17 cellular contexts compared by ENCODE assay signal in genomic region chr6:128694303-128695009, GRCh38.
DNase-seq lines count a peak whose midpoint lies in the region; ATAC-seq and TF ChIP-seq lines count a peak whose summit lies in the region.
"Had no signal": no experiment of that assay in that cellular context is flagged by ENCODE, and none has a peak within 500 bp of the region (broad histone marks: within the 10 kb centered on the region; RNA-seq: fewer than 3 reads in every experiment).

No MANE protein-coding gene starts in this region.

- H3K27me3 ChIP-seq in mesenchymal stem cell (ENCODE audit: control insufficient read depth in 1 of 2, insufficient read depth in 1 of 2, low read length in 2 of 2), result no peaks in the 10 kb centered on the region
- H3K27me3 ChIP-seq: hepatocyte, pancreas had no signal

- H3K9me3 Mint-ChIP-seq in MCF 10A (ENCODE audit: unreplicated experiment), result no peaks in the 10 kb centered on the region
- H3K9me3 Mint-ChIP-seq: activated T-helper 2 cell treated with anti-CD3 and anti-CD28 coated beads, Interferon-gamma antibody, Interleukin-2, Interleukin-4, amounts not matched to agents 10 μg/mL and 5 μg/mL and 100 μg/mL, durations not matched to agents 14 hours and 24 hours and 36 hours; stimulated activated effector memory CD8-positive, alpha-beta T cell treated with anti-CD3 and anti-CD28 coated beads, Interleukin-12 subunit alpha, Interleukin-12 subunit beta, amount 100 ng/mL, for 72 hours had no signal

- no peak overlapping the region for H3K18ac ChIP-seq in mesenchymal stem cell (ENCODE audit: low read depth in 1 of 2, low read length in 2 of 2)

- no peak overlapping the region for H3K4me3 Mint-ChIP-seq in MCF 10A (ENCODE audit: unreplicated experiment)
- H3K4me3 Mint-ChIP-seq: brain; stimulated activated effector memory CD8-positive, alpha-beta T cell treated with anti-CD3 and anti-CD28 coated beads, Interleukin-12 subunit alpha, Interleukin-12 subunit beta, amount 100 ng/mL, for 72 hours had no signal

- no peak overlapping the region for H2AFZ ChIP-seq in mesenchymal stem cell (ENCODE audit: low read depth, low read length)
- H2AFZ ChIP-seq: hepatocyte had no signal

- H3K27me3 Mint-ChIP-seq in MCF 10A (ENCODE audit: insufficient read depth, unreplicated experiment), result no peaks in the 10 kb centered on the region

- H2BK12ac ChIP-seq in mesenchymal stem cell (ENCODE audit: low read length in 2 of 2), result no peak overlapping the region

- CTCF ChIA-PET in MCF 10A (lab: Yijun Ruan, JAX), result interaction anchor here (0.6 to 0.7 kb wide), 2 partner anchors 165 to 609 kb away, joined by 3 to 4 read pairs; no protein-coding TSS in a partner anchor

- no peak overlapping the region for H3K23ac ChIP-seq in mesenchymal stem cell (ENCODE audit: low read length in 2 of 2)

- H3K27ac ChIP-seq in mesenchymal stem cell (ENCODE audit: low read length, poor library complexity, severe bottlenecking), result no peak overlapping the region
- H3K27ac ChIP-seq: hepatocyte, pancreas had no signal

- H3K36me3 ChIP-seq in mesenchymal stem cell (ENCODE audit: control insufficient read depth in 1 of 2, insufficient read depth in 2 of 2, low read depth in 1 of 2, low read length in 2 of 2), result no peaks in the 10 kb centered on the region
- H3K36me3 ChIP-seq: pancreas had no signal

- H3K4me3 ChIP-seq in mesenchymal stem cell (ENCODE audit: insufficient read depth in 1 of 2, low read depth in 1 of 2, low read length in 2 of 2), result no peak overlapping the region
- H3K4me3 ChIP-seq: hepatocyte, pancreas had no signal

- no peak overlapping the region for H3K9ac ChIP-seq in mesenchymal stem cell (ENCODE audit: low read length)

- H3K4ac ChIP-seq in mesenchymal stem cell (ENCODE audit: low read depth in 1 of 2, low read length in 2 of 2), result no peak overlapping the region

- BruUV-seq in MCF 10A (replicated peaks; lab: Mats Ljungman, UMichigan), result no TSS peak

- no peak overlapping the region for H4K8ac ChIP-seq in mesenchymal stem cell (ENCODE audit: low read length)

- no peaks in the 10 kb centered on the region for H3K9me3 ChIP-seq in mesenchymal stem cell (ENCODE audit: control insufficient read depth, low read length)
- H3K9me3 ChIP-seq: pancreas had no signal

- H3K36me3 Mint-ChIP-seq in MCF 10A (ENCODE audit: insufficient read depth, unreplicated experiment), result no peaks in the 10 kb centered on the region
- H3K36me3 Mint-ChIP-seq: brain; stimulated activated effector memory CD8-positive, alpha-beta T cell treated with anti-CD3 and anti-CD28 coated beads, Interleukin-12 subunit alpha, Interleukin-12 subunit beta, amount 100 ng/mL, for 72 hours had no signal

- H2BK120ac ChIP-seq in mesenchymal stem cell (ENCODE audit: low read depth, low read length), result no peak overlapping the region

- H2BK15ac ChIP-seq in mesenchymal stem cell (ENCODE audit: low read depth, poor library complexity, severe bottlenecking), result no peak overlapping the region

- ATAC-seq in GM19025 (IDR thresholded peaks at IDR 0.05; ENCODE audit: low read depth, unreplicated experiment) (peak; percentile 91), GM21786 (IDR thresholded peaks at IDR 0.05; ENCODE audit: unreplicated experiment) (peak; percentile 87), HG03135 (IDR thresholded peaks at IDR 0.05; ENCODE audit: unreplicated experiment) (peak; percentile 98)
- ATAC-seq: pancreas; stimulated activated effector memory CD8-positive, alpha-beta T cell treated with anti-CD3 and anti-CD28 coated beads, Interleukin-12 subunit alpha, Interleukin-12 subunit beta, amount 100 ng/mL, for 72 hours had no signal

- peaks cover 12% of the 10 kb centered on the region for H3K4me1 Mint-ChIP-seq in MCF 10A (ENCODE audit: insufficient read depth, unreplicated experiment)

- H3K27ac Mint-ChIP-seq in MCF 10A (ENCODE audit: low read depth, unreplicated experiment), result no peak overlapping the region
- H3K27ac Mint-ChIP-seq: activated T-helper 2 cell treated with anti-CD3 and anti-CD28 coated beads, Interferon-gamma antibody, Interleukin-2, Interleukin-4, amounts not matched to agents 10 μg/mL and 5 μg/mL and 100 μg/mL, durations not matched to agents 14 hours and 24 hours and 36 hours; brain; stimulated activated effector memory CD8-positive, alpha-beta T cell treated with anti-CD3 and anti-CD28 coated beads, Interleukin-12 subunit alpha, Interleukin-12 subunit beta, amount 100 ng/mL, for 72 hours had no signal

- no peak overlapping the region for H3K4me2 ChIP-seq in mesenchymal stem cell (ENCODE audit: low read length, poor library complexity, severe bottlenecking)
- H3K4me2 ChIP-seq: hepatocyte had no signal

- H3K14ac ChIP-seq in mesenchymal stem cell (ENCODE audit: low read length in 2 of 2), result no peak overlapping the region

- no peak for TF ChIP-seq CTCF in MCF 10A (IDR thresholded peaks at IDR 0.05; ENCODE audit: unreplicated experiment)

- H3K79me1 ChIP-seq in mesenchymal stem cell (replicated peaks; ENCODE audit: low read length, poor library complexity, severe bottlenecking), result no peaks in the 10 kb centered on the region

- 100% methylated on average over 1 of the region's 1 CpG for WGBS in mesenchymal stem cell

- H2BK5ac ChIP-seq in mesenchymal stem cell (ENCODE audit: low read depth, low read length, poor library complexity, severe bottlenecking), result no peak overlapping the region

- DNase-seq in mesenchymal stem cell (peak; percentile 10), MCF 10A (ENCODE audit: unreplicated experiment) (no peak), GDM1 (lab: John Stamatoyannopoulos, UW) (no peak), NCI-H748 (lab: John Stamatoyannopoulos, UW; ENCODE audit: unreplicated experiment) (no peak)
- no peak for DNase-seq in activated T-cell treated with anti-CD3 and anti-CD28 coated beads, Interleukin-2, amount 50 U/mL, for 1 hour
- DNase-seq: activated CD4-positive, CD25-positive, alpha-beta regulatory T cell treated with anti-CD3 and anti-CD28 coated beads, Interleukin-2, amount 50 U/mL, for 72 hours; C1 segment of cervical spinal cord; mammary epithelial cell; NCI-H1694; pancreas had no signal

- intact Hi-C loops in MCF 10A (cut with micrococcal nuclease), result no loop called here

- no peaks in the 10 kb centered on the region for H3K4me1 ChIP-seq in mesenchymal stem cell (ENCODE audit: control insufficient read depth, insufficient read depth, low read depth, low read length)
- H3K4me1 ChIP-seq: pancreas had no signal

- H4K91ac ChIP-seq in mesenchymal stem cell (ENCODE audit: low read length), result no peak overlapping the region

- H2AK5ac ChIP-seq in mesenchymal stem cell (ENCODE audit: low read length, severe bottlenecking), result no peak overlapping the region

- POLR2A ChIA-PET in MCF 10A (lab: Yijun Ruan, JAX), result no interaction called here
